ENCODE assay signal across 21 cellular contexts in genomic region chrX:130669233-130669632, GRCh38.
A peak's percentile ranks its signal among the peaks of the same experiment; 100 is the strongest.
DNase-seq lines count a peak whose midpoint lies in the region; FAIRE-seq and TF ChIP-seq lines count a peak whose summit lies in the region.
"Had no signal": no experiment of that assay in that cellular context is flagged by ENCODE, and none has a peak within 500 bp of the region (broad histone marks: within the 10 kb centered on the region; RNA-seq: fewer than 3 reads in every experiment).

No MANE protein-coding gene starts in this region.

- TF ChIP-seq CTCF in GM13977 (IDR thresholded peaks at IDR 0.05; ENCODE audit: extremely low read depth, insufficient read depth, missing control alignments): no peak

- DNase-seq in EL (peak; percentile 51), RCC 7860 (ENCODE audit: low spot score) (peak; percentile 5), fibroblast of peridontal ligament (ENCODE audit: extremely low read depth) (peak; percentile 56), skeletal muscle cell (ENCODE audit: low read depth) (peak; percentile 12), NCI-H1436 treated with DMSO at 0.1 percent for 48 hours (lab: John Stamatoyannopoulos, UW) (no peak), NCI-H510A treated with DMSO at 0.1 percent for 48 hours (lab: John Stamatoyannopoulos, UW) (no peak), ACHN (no peak), GM13977 (ENCODE audit: low spot score) (no peak)
- DNase-seq: activated CD4-positive, alpha-beta memory T cell treated with anti-CD3 and anti-CD28 coated beads for 36 hours; activated naive CD4-positive, alpha-beta T cell treated with anti-CD3 and anti-CD28 coated beads, Interleukin-2, amount 10 ng/mL, durations not matched to agents 7 days and 5 days; activated T-cell treated with anti-CD3 and anti-CD28 coated beads, Interleukin-2, amount 50 U/mL, for 24 hours; body of pancreas; DMS153; islet precursor cell; naive thymus-derived CD4-positive, alpha-beta T cell; NCI-H187; NCI-H345; NK-92 treated with Interleukin-12 subunit alpha and Interleukin-12 subunit beta, amount 100 ng/mL, for 24 hours; psoas muscle; stimulated activated CD4-positive, alpha-beta T cell treated with anti-CD3 and anti-CD28 coated beads, Interleukin-12 subunit alpha, Interleukin-12 subunit beta, amount 100 ng/mL, for 4 hours had no signal

- in situ Hi-C loops in ACHN (cut with HindIII; ENCODE audit: low pct_ligation_motif_present, low pct_unique_long_range_greater_than_20kb, low sequenced_read_pairs): no loop called here
- in situ Hi-C loops in GM13977 (cut with MboI; ENCODE audit: low pct_unique_long_range_greater_than_20kb, low sequenced_read_pairs, unreplicated experiment): no loop called here

- peak; percentile 12 for FAIRE-seq in RCC 7860 (lab: Jason Lieb, UNC)

- no peak overlapping the region for H3K4me3 ChIP-seq in skeletal muscle cell (ENCODE audit: low read depth, low read length)
- H3K4me3 ChIP-seq: body of pancreas, GM23338, psoas muscle had no signal

Comparison
In these comparisons a context has a peak if more than half of its experiments do, and no peak if none do; other contexts are left out.
1. DNase-seq: peak in EL (single experiment), RCC 7860 (single experiment), fibroblast of peridontal ligament (single experiment) and skeletal muscle cell (single experiment); none in NCI-H1436 treated with DMSO at 0.1 percent for 48 hours (single experiment), NCI-H510A treated with DMSO at 0.1 percent for 48 hours (single experiment), ACHN (single experiment) and GM13977 (single experiment).